8 cellular contexts compared by ENCODE assay signal in the genomic region with DNA sequence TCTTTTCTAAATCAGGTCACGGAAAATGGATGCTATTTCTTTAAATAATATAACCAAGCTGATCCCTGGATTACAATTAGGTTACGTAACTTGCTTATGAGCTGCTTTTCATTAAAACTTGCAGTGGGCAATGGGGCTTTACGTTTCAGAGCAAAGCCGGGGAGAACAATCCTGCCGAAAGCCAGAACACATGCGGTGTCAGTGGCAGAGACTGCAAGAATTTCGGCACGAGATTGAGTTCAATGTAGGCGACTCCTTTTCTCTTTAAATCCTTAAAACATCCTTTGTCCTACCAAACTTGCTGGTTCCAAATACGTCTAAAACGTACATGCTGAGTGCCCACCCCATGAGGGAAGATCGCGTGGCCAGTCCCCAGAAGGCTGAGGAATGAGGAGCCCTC. TPM values are rescaled to one million over a fixed set of nuclear protein-coding genes. Genes with fewer than 3 reads are reported as not detected.
DNase-seq lines count a peak whose midpoint lies in the region; ATAC-seq and TF ChIP-seq lines count a peak whose summit lies in the region.
"Had no signal": no experiment of that assay in that cellular context is flagged by ENCODE, and none has a peak within 500 bp of the region (broad histone marks: within the 10 kb centered on the region; RNA-seq: fewer than 3 reads in every experiment).

No MANE protein-coding gene starts in this region.

- TF ChIP-seq CTCF in tibial nerve (IDR thresholded peaks at IDR 0.05) (no peak), thyroid gland (IDR thresholded peaks at IDR 0.05) (no peak)

- H3K4me1 ChIP-seq in mucosa of stomach (ENCODE audit: control insufficient read depth, insufficient read depth, low read length) = no peaks in the 10 kb centered on the region
- peaks cover 0 to 18% (median 9%) of the 10 kb centered on the region in 4 donors for H3K4me1 ChIP-seq in tibial nerve
- H3K4me1 ChIP-seq in thyroid gland = no peaks in the 10 kb centered on the region

- peak; percentile 34 for DNase-seq in NCI-H2227 treated with DMSO at 0.1 percent for 48 hours (lab: John Stamatoyannopoulos, UW)
- no peak for DNase-seq in tibial nerve (ENCODE audit: low spot score in 2 of 2)
- DNase-seq in thyroid gland = no peak
- DNase-seq in OCI-M1 (lab: John Stamatoyannopoulos, UW) = no peak
- DNase-seq: endodermal cell had no signal

- TF ChIP-seq POLR2A in tibial nerve (IDR thresholded peaks at IDR 0.05) = no peak
- no peak for TF ChIP-seq POLR2A in thyroid gland (IDR thresholded peaks at IDR 0.05)

- ATAC-seq in HG02884 (IDR thresholded peaks at IDR 0.05; ENCODE audit: unreplicated experiment) = no peak

- H3K27me3 ChIP-seq in mucosa of stomach (ENCODE audit: control insufficient read depth, insufficient read depth, low read length) = no peaks in the 10 kb centered on the region
- no peaks in the 10 kb centered on the region for H3K27me3 ChIP-seq in tibial nerve
- no peaks in the 10 kb centered on the region for H3K27me3 ChIP-seq in thyroid gland

- no peaks in the 10 kb centered on the region for H3K36me3 ChIP-seq in mucosa of stomach (ENCODE audit: control insufficient read depth, insufficient read depth, low read length)
- H3K36me3 ChIP-seq in tibial nerve = no peaks in the 10 kb centered on the region
- no peaks in the 10 kb centered on the region for H3K36me3 ChIP-seq in thyroid gland

- TF ChIP-seq EP300 in tibial nerve (IDR thresholded peaks at IDR 0.05) = no peak

- H3K4me3 ChIP-seq in mucosa of stomach (ENCODE audit: low read length) = no peak overlapping the region
- H3K4me3 ChIP-seq in tibial nerve = peak overlapping the region; percentile 11 to 43 (median 17)
- H3K4me3 ChIP-seq in thyroid gland (replicated peaks in 1 of 3) = no peak overlapping the region

- H3K9ac ChIP-seq in mucosa of stomach (ENCODE audit: low read length) = peak overlapping the region; percentile 31

- WGBS in tibial nerve, 2 donors = 26 to 27% methylated on average over 13 of the region's 13 CpGs
- WGBS in thyroid gland, 2 donors = 48 to 49% methylated on average over 13 of the region's 13 CpGs

- H3K27ac ChIP-seq in cingulate gyrus (ENCODE audit: low read depth, low read length) = peak overlapping the region; percentile 78
- H3K27ac ChIP-seq in tibial nerve = peak overlapping the region in 2 of 4 donors; percentile 57 to 74
- H3K27ac ChIP-seq in thyroid gland = no peak overlapping the region

- intact Hi-C loops in thyroid gland (cut with DNase I) = no loop called here

- peaks cover 5% of the 10 kb centered on the region for H3K9me3 ChIP-seq in mucosa of stomach (ENCODE audit: control insufficient read depth, low read length)
- peaks cover 0 to 6% (median 0%) of the 10 kb centered on the region in 4 donors for H3K9me3 ChIP-seq in tibial nerve
- no peaks in the 10 kb centered on the region for H3K9me3 ChIP-seq in thyroid gland

RNA-seq across cellular contexts. Expression of gene NCOA1, which starts 36.8 kb away (rescaled TPM):
- total RNA-seq in tibial nerve (10 to 100 TPM; 57.0 to 78.9 (median 59.3) TPM), thyroid gland (10 to 100 TPM; 29.9 to 51.9 (median 40.1) TPM)

Comparison
In these comparisons a context has a peak if more than half of its experiments do, and no peak if none do; other contexts are left out.
1. H3K4me3 ChIP-seq: peak in tibial nerve (4 of 4); none in mucosa of stomach (single experiment) and thyroid gland (0 of 3).